ENCODE assay signal across 1 cellular context in the genomic region with DNA sequence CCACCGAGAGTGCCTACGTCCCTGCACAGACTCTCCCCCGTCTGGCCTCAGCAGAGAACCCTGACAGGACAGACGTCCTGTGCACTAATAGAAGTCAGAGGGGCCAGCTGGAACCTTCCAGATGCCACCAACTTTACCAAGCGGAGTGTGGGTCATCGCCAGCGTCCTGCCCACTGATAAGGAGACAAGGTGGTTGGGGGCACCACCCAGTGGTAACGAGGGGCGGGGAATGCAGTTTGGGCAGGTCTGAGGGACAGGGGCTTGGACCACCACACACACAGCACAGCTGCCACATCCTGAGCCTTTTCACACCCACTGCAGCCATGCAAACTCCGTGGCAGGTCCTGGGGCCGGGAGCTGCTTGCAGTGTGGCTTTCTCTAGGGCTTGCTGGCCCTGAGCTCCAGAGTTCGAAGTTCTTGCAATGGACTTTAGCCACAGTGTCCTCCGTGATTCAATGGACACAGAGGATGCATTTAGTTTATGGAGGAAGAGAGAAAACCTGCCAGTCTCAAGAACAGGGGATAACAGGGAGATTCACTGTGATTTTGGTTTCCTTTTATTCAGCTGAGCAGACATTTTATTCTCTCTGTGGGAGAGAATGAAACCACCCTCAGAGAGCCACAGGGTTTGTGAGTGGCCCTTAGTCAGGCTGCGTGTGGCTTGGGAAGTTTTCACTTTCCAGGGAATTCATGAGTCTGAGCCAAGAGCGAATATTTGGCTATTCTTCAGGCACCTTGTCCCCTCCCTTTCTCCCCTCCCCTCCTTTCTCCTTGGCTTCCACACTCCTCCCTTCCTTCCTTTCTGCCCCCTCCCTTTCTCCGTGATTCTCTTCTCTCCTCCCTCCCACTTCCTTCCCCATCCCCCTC.
TF ChIP-seq lines count a peak whose summit lies in the region.

No MANE protein-coding gene starts in this region.

TF ChIP-seq in WTC11, 78 proteins besides CTCF, POLR2A, EP300 and RAD21 (continued from another document):
- TF ChIP-seq KAT7 (CRISPR knock-in tag; IDR thresholded peaks at IDR 0.05; ENCODE audit: borderline replicate concordance), result no peak
- TF ChIP-seq, protein P1, sequence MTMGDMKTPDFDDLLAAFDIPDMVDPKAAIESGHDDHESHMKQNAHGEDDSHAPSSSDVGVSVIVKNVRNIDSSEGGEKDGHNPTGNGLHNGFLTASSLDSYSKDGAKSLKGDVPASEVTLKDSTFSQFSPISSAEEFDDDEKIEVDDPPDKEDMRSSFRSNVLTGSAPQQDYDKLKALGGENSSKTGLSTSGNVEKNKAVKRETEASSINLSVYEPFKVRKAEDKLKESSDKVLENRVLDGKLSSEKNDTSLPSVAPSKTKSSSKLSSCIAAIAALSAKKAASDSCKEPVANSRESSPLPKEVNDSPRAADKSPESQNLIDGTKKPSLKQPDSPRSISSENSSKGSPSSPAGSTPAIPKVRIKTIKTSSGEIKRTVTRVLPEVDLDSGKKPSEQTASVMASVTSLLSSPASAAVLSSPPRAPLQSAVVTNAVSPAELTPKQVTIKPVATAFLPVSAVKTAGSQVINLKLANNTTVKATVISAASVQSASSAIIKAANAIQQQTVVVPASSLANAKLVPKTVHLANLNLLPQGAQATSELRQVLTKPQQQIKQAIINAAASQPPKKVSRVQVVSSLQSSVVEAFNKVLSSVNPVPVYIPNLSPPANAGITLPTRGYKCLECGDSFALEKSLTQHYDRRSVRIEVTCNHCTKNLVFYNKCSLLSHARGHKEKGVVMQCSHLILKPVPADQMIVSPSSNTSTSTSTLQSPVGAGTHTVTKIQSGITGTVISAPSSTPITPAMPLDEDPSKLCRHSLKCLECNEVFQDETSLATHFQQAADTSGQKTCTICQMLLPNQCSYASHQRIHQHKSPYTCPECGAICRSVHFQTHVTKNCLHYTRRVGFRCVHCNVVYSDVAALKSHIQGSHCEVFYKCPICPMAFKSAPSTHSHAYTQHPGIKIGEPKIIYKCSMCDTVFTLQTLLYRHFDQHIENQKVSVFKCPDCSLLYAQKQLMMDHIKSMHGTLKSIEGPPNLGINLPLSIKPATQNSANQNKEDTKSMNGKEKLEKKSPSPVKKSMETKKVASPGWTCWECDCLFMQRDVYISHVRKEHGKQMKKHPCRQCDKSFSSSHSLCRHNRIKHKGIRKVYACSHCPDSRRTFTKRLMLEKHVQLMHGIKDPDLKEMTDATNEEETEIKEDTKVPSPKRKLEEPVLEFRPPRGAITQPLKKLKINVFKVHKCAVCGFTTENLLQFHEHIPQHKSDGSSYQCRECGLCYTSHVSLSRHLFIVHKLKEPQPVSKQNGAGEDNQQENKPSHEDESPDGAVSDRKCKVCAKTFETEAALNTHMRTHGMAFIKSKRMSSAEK (CRISPR knock-in tag; IDR thresholded peaks at IDR 0.05; ENCODE audit: borderline replicate concordance), result no peak
